Comparison of ENCODE assay signal across 9 cellular contexts in genomic region chr2:74201596-74201995, GRCh38.
DNase-seq lines count a peak whose midpoint lies in the region; ATAC-seq and TF ChIP-seq lines count a peak whose summit lies in the region.
"Had no signal": no experiment of that assay in that cellular context is flagged by ENCODE, and none has a peak within 500 bp of the region (broad histone marks: within the 10 kb centered on the region; RNA-seq: fewer than 3 reads in every experiment).

No MANE protein-coding gene starts in this region.

- DNase-seq in AG08395 (ENCODE audit: low spot score) (peak; percentile 72), HCEC 1CT (peak; percentile 76), hepatic stellate cell (ENCODE audit: low spot score) (peak; percentile 74), GF-D8 (lab: John Stamatoyannopoulos, UW) (no peak), SKM-1 treated with dmso at 0.1 percent for 144 hours (lab: John Stamatoyannopoulos, UW; ENCODE audit: unreplicated experiment) (no peak), GM10248 (ENCODE audit: extremely low spot score) (no peak)
- DNase-seq: KBM-7 had no signal

- H3K27me3 Mint-ChIP-seq in activated naive CD8-positive, alpha-beta T cell: no peaks in the 10 kb centered on the region

- peaks cover 23% of the 10 kb centered on the region for H3K36me3 Mint-ChIP-seq in activated naive CD8-positive, alpha-beta T cell

- H3K27ac Mint-ChIP-seq in activated naive CD8-positive, alpha-beta T cell: peak overlapping the region; percentile 50

- no peak for ATAC-seq in GM18868 (IDR thresholded peaks at IDR 0.05; ENCODE audit: unreplicated experiment)

- peaks cover 56% of the 10 kb centered on the region for H3K4me1 Mint-ChIP-seq in activated naive CD8-positive, alpha-beta T cell (ENCODE audit: low read depth)

- CTCF ChIA-PET in GM10248 (lab: Yijun Ruan, JAX): interaction anchor here (6.8 kb wide), 1 partner anchor 21 kb away, joined by 75 read pairs; the partner anchor contains the start of gene MOB1A

- no peaks in the 10 kb centered on the region for H3K9me3 Mint-ChIP-seq in activated naive CD8-positive, alpha-beta T cell (ENCODE audit: low read depth)

- peak overlapping the region; percentile 99 for H3K4me3 Mint-ChIP-seq in activated naive CD8-positive, alpha-beta T cell

- no peak for TF ChIP-seq CTCF in GM10248 (IDR thresholded peaks at IDR 0.05; ENCODE audit: control extremely low read depth, extremely low read depth, low read depth, missing control alignments)

- POLR2A ChIA-PET in GM10248 (lab: Yijun Ruan, JAX): interaction anchor here (3.6 kb wide), 1 partner anchor 23 kb away, joined by 26 read pairs; the partner anchor contains the start of gene MOB1A

Comparison
In these comparisons a context has a peak if more than half of its experiments do, and no peak if none do; other contexts are left out.
1. DNase-seq: peak in AG08395 (single experiment), HCEC 1CT (single experiment) and hepatic stellate cell (single experiment); none in GF-D8 (single experiment), SKM-1 treated with dmso at 0.1 percent for 144 hours (single experiment) and GM10248 (single experiment).